Comparison of ENCODE assay signal across 20 cellular contexts in the genomic region with DNA sequence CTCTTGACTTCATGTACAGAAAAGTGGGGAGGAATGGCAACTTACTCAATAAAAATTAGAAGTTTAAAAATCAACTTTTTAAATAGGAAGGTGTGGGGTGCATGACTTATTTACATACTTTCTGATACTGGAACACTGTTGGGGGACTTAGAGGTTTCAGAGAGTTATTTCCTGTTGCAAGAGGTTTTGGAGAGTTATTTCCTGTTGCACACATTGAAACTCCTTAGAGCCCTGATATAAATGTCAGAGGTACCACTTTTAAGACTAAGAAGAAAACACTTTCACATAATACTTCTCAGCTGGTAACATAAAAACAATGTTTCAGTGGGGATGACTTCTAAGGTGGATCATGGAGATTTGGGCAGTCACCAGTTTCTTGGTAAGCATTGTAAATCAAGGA.
DNase-seq lines count a peak whose midpoint lies in the region; ATAC-seq and TF ChIP-seq lines count a peak whose summit lies in the region.
"Had no signal": no experiment of that assay in that cellular context is flagged by ENCODE, and none has a peak within 500 bp of the region (broad histone marks: within the 10 kb centered on the region; RNA-seq: fewer than 3 reads in every experiment).

No MANE protein-coding gene starts in this region.

- H4K20me1 ChIP-seq in HCT116 (ENCODE audit: insufficient read depth) = no peaks in the 10 kb centered on the region

- POLR2A ChIA-PET in HCT116 (lab: Charles Lee) = no interaction called here

- no peaks in the 10 kb centered on the region for H3K9me2 ChIP-seq in HCT116 (ENCODE audit: insufficient read depth)

- no peaks in the 10 kb centered on the region for H3K36me3 ChIP-seq in HCT116 (ENCODE audit: control insufficient read depth in 1 of 2, insufficient read depth in 2 of 2, low read length in 2 of 2)
- H3K36me3 ChIP-seq: BE2C, SJCRH30 had no signal

- no TSS peak for BruUV-seq in HCT116 (replicated peaks; lab: Mats Ljungman, UMichigan)

- DNase-seq in EL = peak; percentile 7
- no peak for DNase-seq in HCT116 (ENCODE audit: low read depth, low spot score)
- peak; percentile 28 to 73 for DNase-seq in cardiac fibroblast (ENCODE audit: low read depth in 2 of 2)
- peak; percentile 1 for DNase-seq in non-pigmented ciliary epithelial cell (ENCODE audit: low read depth)
- DNase-seq in cerebellum (ENCODE audit: low spot score) = no peak
- DNase-seq in T1000 (lab: John Stamatoyannopoulos, UW) = no peak
- DNase-seq: BE2C; CD8-positive, alpha-beta T cell; DMS79 treated with DMSO at 0.1 percent for 48 hours; GDM1; H9; NCI-H1048; NCI-H1436 treated with DMSO at 0.1 percent for 48 hours; NCI-H2029 treated with DMSO at 0.1 percent for 48 hours; NCI-H2171 treated with DMSO at 0.1 percent for 48 hours; NCI-H446 treated with DMSO at 0.1 percent for 48 hours; PC-9; SJCRH30 had no signal

- H3K4me3 ChIP-seq in HCT116 (replicated peaks in 1 of 2; ENCODE audit: low read depth in 1 of 2, low read length in 2 of 2) (no peak overlapping the region), cardiac fibroblast (replicated peaks in 1 of 2; ENCODE audit: low read depth in 2 of 2, low read length in 2 of 2) (no peak overlapping the region)
- H3K4me3 ChIP-seq: K562, PC-9, SJCRH30 had no signal

- no peak for TF ChIP-seq RAD21 in HCT116 (IDR thresholded peaks at IDR 0.05; ENCODE audit: low read depth)

- no peak for ATAC-seq in HCT116
- ATAC-seq in GM21529 (IDR thresholded peaks at IDR 0.05; ENCODE audit: unreplicated experiment) = no peak
- ATAC-seq: CD8-positive, alpha-beta T cell; K562 had no signal

- peak overlapping the region; percentile 57 for H2AFZ ChIP-seq in HCT116 (ENCODE audit: low read depth, low read length, poor library complexity, severe bottlenecking)
- H2AFZ ChIP-seq: PC-9 had no signal

- H3K9me3 ChIP-seq in HCT116 (ENCODE audit: control insufficient read depth in 1 of 2, insufficient read depth in 1 of 2, low read depth in 1 of 2, low read length in 2 of 2) = no peaks in the 10 kb centered on the region
- H3K9me3 ChIP-seq: BE2C, SJCRH30 had no signal

- no peak overlapping the region for H3K27ac ChIP-seq in HCT116 (ENCODE audit: low read depth, low read length)
- H3K27ac ChIP-seq: PC-9, SJCRH30 had no signal

- intact Hi-C loops in HCT116 (cut with micrococcal nuclease) = no loop called here

- no peaks in the 10 kb centered on the region for H3K27me3 ChIP-seq in HCT116 (ENCODE audit: insufficient read depth, low read length)
- H3K27me3 ChIP-seq: BE2C, SJCRH30 had no signal

- no peak for TF ChIP-seq CTCF in HCT116 (IDR thresholded peaks at IDR 0.05 in 2 of 3, conservative IDR thresholded peaks at IDR 0.05 in 1 of 3; ENCODE audit: borderline replicate concordance in 1 of 3, insufficient read depth in 1 of 3, low read depth in 2 of 3, low read length in 2 of 3)
- no peak for TF ChIP-seq CTCF in cardiac fibroblast (IDR thresholded peaks at IDR 0.05; ENCODE audit: low read depth, low read length)

- no peak overlapping the region for H3K4me2 ChIP-seq in HCT116 (ENCODE audit: low read length)
- H3K4me2 ChIP-seq: PC-9 had no signal

- RAD21 ChIA-PET in HCT116 (lab: Charles Lee; ENCODE audit: low non-redundant PET in 1 of 2, low total read pairs in 2 of 2, uncharacterized antibody in 2 of 2, unreplicated experiment in 2 of 2) = no interaction called here

- CTCF ChIA-PET in HCT116 (lab: Charles Lee) = no interaction called here

- no peaks in the 10 kb centered on the region for H3K4me1 ChIP-seq in HCT116 (ENCODE audit: control insufficient read depth in 1 of 2, insufficient read depth in 2 of 2, low read length in 2 of 2)
- H3K4me1 ChIP-seq: BE2C, SJCRH30 had no signal

- no peaks in the 10 kb centered on the region for H3K79me2 ChIP-seq in HCT116 (ENCODE audit: insufficient read depth, low read length)

- no peak overlapping the region for H3K9ac ChIP-seq in HCT116 (ENCODE audit: low read length)

- TF ChIP-seq POLR2A in HCT116 (IDR thresholded peaks at IDR 0.05; ENCODE audit: borderline replicate concordance, extremely low read depth, insufficient read depth, insufficient read length) = no peak

TF ChIP-seq in HCT116, 20 proteins besides CTCF, POLR2A, EP300 and RAD21:
- TF ChIP-seq EGR1 (IDR thresholded peaks at IDR 0.05; ENCODE audit: low read depth) (no peak), SRF (IDR thresholded peaks at IDR 0.05; ENCODE audit: low read depth) (no peak)

Comparison
In these comparisons a context has a peak if more than half of its experiments do, and no peak if none do; other contexts are left out.
1. DNase-seq: peak in EL (single experiment), cardiac fibroblast (2 of 2) and non-pigmented ciliary epithelial cell (single experiment); none in HCT116 (single experiment), cerebellum (single experiment) and T1000 (single experiment).